Comparison of ENCODE assay signal across 27 cellular contexts in the genomic region with DNA sequence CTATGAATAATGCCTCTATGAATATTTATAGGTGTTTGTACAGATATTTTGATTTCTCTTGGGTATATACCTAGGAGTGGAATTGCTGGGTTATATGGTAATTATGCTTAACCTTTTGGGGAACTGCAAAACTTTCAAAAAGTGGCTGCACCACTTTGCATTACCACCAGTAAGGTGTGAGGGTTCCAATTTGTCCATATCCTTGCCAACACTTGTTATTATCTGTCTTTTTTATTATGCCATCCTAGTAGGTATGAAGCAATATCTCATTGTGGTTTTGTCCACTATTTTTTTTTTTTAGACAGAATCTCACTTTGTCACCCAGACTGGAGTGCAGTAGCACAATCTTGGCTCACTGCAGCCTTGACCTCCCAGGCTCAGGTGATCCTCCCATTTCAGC.
"Had no signal": no experiment of that assay in that cellular context is flagged by ENCODE, and none has a peak within 500 bp of the region (broad histone marks: within the 10 kb centered on the region; RNA-seq: fewer than 3 reads in every experiment).

No MANE protein-coding gene starts in this region.

- DNase-seq: colonic mucosa; cortex of kidney; dermis blood vessel endothelial cell; dorsolateral prefrontal cortex; effector CD4-positive, alpha-beta T cell; effector CD8-positive, alpha-beta T cell; effector memory CD4-positive, alpha-beta T cell; effector memory CD8-positive, alpha-beta T cell; endodermal cell; erythroblast; esophagus squamous epithelium; foreskin fibroblast; foreskin keratinocyte; foreskin melanocyte; gastrocnemius medialis; glutamatergic neuron; head of caudate nucleus; heart left ventricle; heart right ventricle had no signal

- H2AFZ ChIP-seq: hepatocyte had no signal

- H3K9me3 ChIP-seq: colonic mucosa, gastrocnemius medialis had no signal

- H3K79me2 ChIP-seq: hepatocyte had no signal

- H3K27me3 ChIP-seq: colonic mucosa, esophagus muscularis mucosa, gastrocnemius medialis, gastroesophageal sphincter, hepatocyte had no signal

- H3K27ac ChIP-seq: colonic mucosa, coronary artery, dorsolateral prefrontal cortex, epithelial cell of prostate, esophagus muscularis mucosa, esophagus squamous epithelium, foreskin keratinocyte, gastrocnemius medialis, gastroesophageal sphincter, heart left ventricle, heart right ventricle, hepatocyte had no signal

- ATAC-seq: effector memory CD8-positive, alpha-beta T cell; esophagus mucosa; foreskin keratinocyte; gastrocnemius medialis; gastroesophageal sphincter; heart left ventricle; heart right ventricle had no signal

- H3K4me1 ChIP-seq: colonic mucosa, esophagus muscularis mucosa, esophagus squamous epithelium, foreskin keratinocyte, gastrocnemius medialis, gastroesophageal sphincter, heart left ventricle, heart right ventricle had no signal

- FAIRE-seq: endometrium, frontal cortex had no signal

- H3K36me3 ChIP-seq: colonic mucosa, esophagus muscularis mucosa, esophagus squamous epithelium, gastrocnemius medialis, gastroesophageal sphincter, heart left ventricle, heart right ventricle had no signal

- H3K4me3 ChIP-seq: colonic mucosa, coronary artery, dorsolateral prefrontal cortex, esophagus muscularis mucosa, esophagus squamous epithelium, gastrocnemius medialis, gastroesophageal sphincter, heart left ventricle, heart right ventricle, hepatocyte had no signal

- H3K4me2 ChIP-seq: hepatocyte had no signal
